In genomic region chr15:31328999-31329639, GRCh38 we compare ENCODE assay signal across 8 cellular contexts. TPM values are rescaled to one million over a fixed set of nuclear protein-coding genes. Genes with fewer than 3 reads are reported as not detected.
DNase-seq lines count a peak whose midpoint lies in the region; ATAC-seq and TF ChIP-seq lines count a peak whose summit lies in the region.

No MANE protein-coding gene starts in this region.

- H3K4me3 Mint-ChIP-seq in activated naive CD8-positive, alpha-beta T cell: peak overlapping the region; percentile 96

- no peak for TF ChIP-seq POLR2A in suprapubic skin (IDR thresholded peaks at IDR 0.05)

- H3K9ac ChIP-seq in BLaER1: peak overlapping the region; percentile 91

- H3K27me3 Mint-ChIP-seq in activated naive CD8-positive, alpha-beta T cell: no peaks in the 10 kb centered on the region

- H4K20me1 ChIP-seq in BLaER1: peaks cover 63% of the 10 kb centered on the region

- H3K4me2 ChIP-seq in BLaER1: peak overlapping the region; percentile 93

- DNase-seq in kidney tubule cell (ENCODE audit: low spot score) (peak; percentile 21), suprapubic skin (ENCODE audit: low spot score in 2 of 2) (no peak), SW 1271 (lab: John Stamatoyannopoulos, UW) (no peak), islet precursor cell (no peak)

- H3K27ac Mint-ChIP-seq in activated naive CD8-positive, alpha-beta T cell: peak overlapping the region; percentile 94

- H3K27ac ChIP-seq in BLaER1 (peak overlapping the region; percentile 95), suprapubic skin (peak overlapping the region; percentile 99)

- H3K4me3 ChIP-seq in BLaER1 (peak overlapping the region; percentile 83), suprapubic skin (peak overlapping the region; percentile 94)

- H3K27me3 ChIP-seq in BLaER1 (no peaks in the 10 kb centered on the region), suprapubic skin (no peaks in the 10 kb centered on the region)

- ATAC-seq in HG03108 (IDR thresholded peaks at IDR 0.05; ENCODE audit: unreplicated experiment) (peak; percentile 12), HG03159 (IDR thresholded peaks at IDR 0.05; ENCODE audit: unreplicated experiment) (no peak)

- H3K4me1 ChIP-seq in BLaER1 (peaks cover 68% of the 10 kb centered on the region), suprapubic skin (peaks cover 65% of the 10 kb centered on the region)

- no peak for TF ChIP-seq CTCF in suprapubic skin (IDR thresholded peaks at IDR 0.05)

- no peaks in the 10 kb centered on the region for H3K9me3 ChIP-seq in BLaER1
- no peaks in the 10 kb centered on the region for H3K9me3 ChIP-seq in suprapubic skin

- no peak for TF ChIP-seq EP300 in suprapubic skin (IDR thresholded peaks at IDR 0.05)

- 4% methylated on average over 21 of the region's 29 CpGs for WGBS in suprapubic skin

- peaks cover 67% of the 10 kb centered on the region for H3K4me1 Mint-ChIP-seq in activated naive CD8-positive, alpha-beta T cell (ENCODE audit: low read depth)

- no peaks in the 10 kb centered on the region for H3K9me3 Mint-ChIP-seq in activated naive CD8-positive, alpha-beta T cell (ENCODE audit: low read depth)

- no peaks in the 10 kb centered on the region for H3K36me3 Mint-ChIP-seq in activated naive CD8-positive, alpha-beta T cell

- peaks cover 10% of the 10 kb centered on the region; the same call in 1 of the 2 replicates for H3K36me3 ChIP-seq in BLaER1
- H3K36me3 ChIP-seq in suprapubic skin: no peaks in the 10 kb centered on the region

RNA-seq across cellular contexts. Expression of gene KLF13, which starts 2.5 kb away (rescaled TPM):
- total RNA-seq in suprapubic skin: 100 to 1,000 TPM; 141 to 162 (median 145) TPM
